Comparison of ENCODE assay signal across 17 cellular contexts in the genomic region with DNA sequence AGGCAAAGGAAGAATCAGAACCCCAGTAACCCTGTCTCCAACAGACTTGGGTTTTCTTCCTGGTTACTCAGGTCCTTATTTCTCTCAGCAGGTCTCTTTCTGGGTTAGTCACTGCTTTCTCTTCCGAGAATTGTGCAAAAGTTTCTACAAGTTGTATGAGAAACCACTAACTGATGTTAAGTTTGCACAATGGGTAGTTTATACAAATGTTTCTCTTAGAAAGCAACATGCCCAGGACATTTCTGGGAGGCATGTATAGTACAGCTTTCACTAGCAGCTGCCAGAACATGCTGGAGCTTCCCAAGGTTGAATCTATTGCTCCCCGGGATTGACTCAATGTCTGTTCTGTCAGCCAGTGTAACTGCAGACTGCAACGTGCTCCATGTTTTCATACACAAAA.
"Had no signal": no experiment of that assay in that cellular context is flagged by ENCODE, and none has a peak within 500 bp of the region (broad histone marks: within the 10 kb centered on the region; RNA-seq: fewer than 3 reads in every experiment).

No MANE protein-coding gene starts in this region.

- H3K27me3 Mint-ChIP-seq: effector memory CD8-positive, alpha-beta T cell; type B pancreatic cell had no signal

- ATAC-seq: effector memory CD8-positive, alpha-beta T cell; left cardiac atrium; naive thymus-derived CD4-positive, alpha-beta T cell; right cardiac atrium had no signal

- H3K36me3 Mint-ChIP-seq: naive thymus-derived CD4-positive, alpha-beta T cell; type B pancreatic cell had no signal

- H3K27ac Mint-ChIP-seq: effector memory CD8-positive, alpha-beta T cell; naive thymus-derived CD4-positive, alpha-beta T cell; type B pancreatic cell had no signal

- DNase-seq: effector memory CD8-positive, alpha-beta T cell; esophagus squamous epithelium; foreskin fibroblast; kidney; left cardiac atrium; left ventricle myocardium inferior; naive thymus-derived CD4-positive, alpha-beta T cell; nucleus accumbens; ovary; right cardiac atrium; small intestine; stimulated activated CD4-positive, alpha-beta T cell treated with anti-CD3 and anti-CD28 coated beads, Interleukin-12 subunit alpha, Interleukin-12 subunit beta, amount 100 ng/mL, for 4 hours; stimulated activated CD4-positive, alpha-beta T cell treated with anti-CD3 and anti-CD28 coated beads, Interleukin-2, amount 100 ng/mL, for 48 hours; stimulated activated naive CD4-positive, alpha-beta T cell treated with Interleukin-2 at 50 U/mL for 16 hours; uterus had no signal

- H3K27ac ChIP-seq: esophagus squamous epithelium, left ventricle myocardium inferior, ovary, uterus had no signal

- H3K4me3 ChIP-seq: esophagus squamous epithelium, left ventricle myocardium inferior, lung, ovary, uterus had no signal

- H3K36me3 ChIP-seq: esophagus squamous epithelium, left ventricle myocardium inferior, ovary, uterus had no signal

- H3K27me3 ChIP-seq: esophagus squamous epithelium, ovary, uterus had no signal

- H3K4me1 ChIP-seq: esophagus squamous epithelium, left ventricle myocardium inferior, uterus had no signal

- H3K9me3 Mint-ChIP-seq: effector memory CD8-positive, alpha-beta T cell; naive thymus-derived CD4-positive, alpha-beta T cell had no signal

- H3K4me3 Mint-ChIP-seq: effector memory CD8-positive, alpha-beta T cell; naive thymus-derived CD4-positive, alpha-beta T cell; type B pancreatic cell had no signal

- H3K4me1 Mint-ChIP-seq: naive thymus-derived CD4-positive, alpha-beta T cell had no signal

- H3K9me3 ChIP-seq: esophagus squamous epithelium, left ventricle myocardium inferior, ovary, uterus had no signal
